1 cellular context compared by ENCODE assay signal in the genomic region with DNA sequence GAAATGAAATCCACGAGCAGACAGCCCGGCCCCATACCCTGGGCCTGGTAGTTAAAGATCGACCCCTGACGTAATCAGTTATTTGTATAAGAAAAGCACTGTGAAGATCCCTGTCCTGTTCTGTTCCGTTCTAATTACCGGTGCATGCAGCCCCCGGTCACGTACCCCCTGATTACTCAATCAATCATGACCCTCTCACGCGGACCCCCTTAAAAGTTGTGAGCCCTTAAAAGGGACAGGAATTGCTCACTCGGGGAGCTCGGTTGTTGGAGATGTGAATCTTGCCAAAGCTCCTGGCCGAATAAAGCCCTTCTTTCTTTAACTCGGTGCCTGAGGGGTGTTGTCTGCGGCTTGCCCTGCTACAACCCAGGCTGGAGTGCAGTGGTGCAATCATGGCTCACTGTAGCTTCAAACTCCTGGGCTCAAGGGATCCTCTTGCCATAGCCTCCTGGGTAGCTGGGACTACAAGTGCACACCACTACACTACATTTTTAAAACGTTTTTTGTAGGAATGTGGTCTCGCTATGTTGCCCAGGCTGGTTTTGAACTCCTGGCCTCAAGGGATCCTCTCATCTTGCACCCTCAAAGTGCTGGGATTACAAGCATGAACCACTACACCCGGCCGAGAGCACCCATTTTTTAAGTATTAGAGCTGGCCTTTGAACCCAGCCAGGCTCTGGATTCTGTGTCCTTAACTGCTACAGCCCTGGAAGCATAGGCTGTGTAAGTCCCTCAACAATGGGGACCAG.
TF ChIP-seq lines count a peak whose summit lies in the region.
"Not testable (repeated sequence)": the region's sequence is repeated elsewhere in the genome, so short reads cannot be mapped to it uniquely, and the experiment has no call there.

No MANE protein-coding gene starts in this region.

TF ChIP-seq in HepG2, 621 proteins besides CTCF, POLR2A, EP300 and RAD21 (continues in another document):
- TF ChIP-seq PHF21A (CRISPR knock-in tag; IDR thresholded peaks at IDR 0.05): peak; percentile 90
- peak; percentile 81 for TF ChIP-seq HDAC2 (CRISPR knock-in tag; IDR thresholded peaks at IDR 0.05)
- peak; percentile 50; the same call in 1 of the 2 replicates for TF ChIP-seq PITX1 (CRISPR knock-in tag; IDR thresholded peaks at IDR 0.05)
- peak; percentile 42 for TF ChIP-seq ZNF670 (CRISPR knock-in tag; IDR thresholded peaks at IDR 0.05; ENCODE audit: borderline replicate concordance)
- peak; percentile 67 for TF ChIP-seq ZNF350 (CRISPR knock-in tag; IDR thresholded peaks at IDR 0.05; ENCODE audit: borderline replicate concordance, low read depth)
- TF ChIP-seq, protein P1, sequence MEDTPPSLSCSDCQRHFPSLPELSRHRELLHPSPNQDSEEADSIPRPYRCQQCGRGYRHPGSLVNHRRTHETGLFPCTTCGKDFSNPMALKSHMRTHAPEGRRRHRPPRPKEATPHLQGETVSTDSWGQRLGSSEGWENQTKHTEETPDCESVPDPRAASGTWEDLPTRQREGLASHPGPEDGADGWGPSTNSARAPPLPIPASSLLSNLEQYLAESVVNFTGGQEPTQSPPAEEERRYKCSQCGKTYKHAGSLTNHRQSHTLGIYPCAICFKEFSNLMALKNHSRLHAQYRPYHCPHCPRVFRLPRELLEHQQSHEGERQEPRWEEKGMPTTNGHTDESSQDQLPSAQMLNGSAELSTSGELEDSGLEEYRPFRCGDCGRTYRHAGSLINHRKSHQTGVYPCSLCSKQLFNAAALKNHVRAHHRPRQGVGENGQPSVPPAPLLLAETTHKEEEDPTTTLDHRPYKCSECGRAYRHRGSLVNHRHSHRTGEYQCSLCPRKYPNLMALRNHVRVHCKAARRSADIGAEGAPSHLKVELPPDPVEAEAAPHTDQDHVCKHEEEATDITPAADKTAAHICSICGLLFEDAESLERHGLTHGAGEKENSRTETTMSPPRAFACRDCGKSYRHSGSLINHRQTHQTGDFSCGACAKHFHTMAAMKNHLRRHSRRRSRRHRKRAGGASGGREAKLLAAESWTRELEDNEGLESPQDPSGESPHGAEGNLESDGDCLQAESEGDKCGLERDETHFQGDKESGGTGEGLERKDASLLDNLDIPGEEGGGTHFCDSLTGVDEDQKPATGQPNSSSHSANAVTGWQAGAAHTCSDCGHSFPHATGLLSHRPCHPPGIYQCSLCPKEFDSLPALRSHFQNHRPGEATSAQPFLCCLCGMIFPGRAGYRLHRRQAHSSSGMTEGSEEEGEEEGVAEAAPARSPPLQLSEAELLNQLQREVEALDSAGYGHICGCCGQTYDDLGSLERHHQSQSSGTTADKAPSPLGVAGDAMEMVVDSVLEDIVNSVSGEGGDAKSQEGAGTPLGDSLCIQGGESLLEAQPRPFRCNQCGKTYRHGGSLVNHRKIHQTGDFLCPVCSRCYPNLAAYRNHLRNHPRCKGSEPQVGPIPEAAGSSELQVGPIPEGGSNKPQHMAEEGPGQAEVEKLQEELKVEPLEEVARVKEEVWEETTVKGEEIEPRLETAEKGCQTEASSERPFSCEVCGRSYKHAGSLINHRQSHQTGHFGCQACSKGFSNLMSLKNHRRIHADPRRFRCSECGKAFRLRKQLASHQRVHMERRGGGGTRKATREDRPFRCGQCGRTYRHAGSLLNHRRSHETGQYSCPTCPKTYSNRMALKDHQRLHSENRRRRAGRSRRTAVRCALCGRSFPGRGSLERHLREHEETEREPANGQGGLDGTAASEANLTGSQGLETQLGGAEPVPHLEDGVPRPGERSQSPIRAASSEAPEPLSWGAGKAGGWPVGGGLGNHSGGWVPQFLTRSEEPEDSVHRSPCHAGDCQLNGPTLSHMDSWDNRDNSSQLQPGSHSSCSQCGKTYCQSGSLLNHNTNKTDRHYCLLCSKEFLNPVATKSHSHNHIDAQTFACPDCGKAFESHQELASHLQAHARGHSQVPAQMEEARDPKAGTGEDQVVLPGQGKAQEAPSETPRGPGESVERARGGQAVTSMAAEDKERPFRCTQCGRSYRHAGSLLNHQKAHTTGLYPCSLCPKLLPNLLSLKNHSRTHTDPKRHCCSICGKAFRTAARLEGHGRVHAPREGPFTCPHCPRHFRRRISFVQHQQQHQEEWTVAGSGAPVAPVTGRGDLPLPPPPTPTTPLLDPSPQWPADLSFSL (CRISPR knock-in tag; IDR thresholded peaks at IDR 0.05): 0 out of 2 replicates have a peak, but pooled peaks have one; percentile 20
- 0 out of 2 replicates have a peak, but pooled peaks have one; percentile 16 for TF ChIP-seq ZNF230 (CRISPR knock-in tag; IDR thresholded peaks at IDR 0.05)
- 0 out of 2 replicates have a peak, but pooled peaks have one; percentile 12 for TF ChIP-seq ZBTB21 (CRISPR knock-in tag; IDR thresholded peaks at IDR 0.05)
- TF ChIP-seq KAT8 (CRISPR knock-in tag; IDR thresholded peaks at IDR 0.05): peak; percentile 61; the same call in 1 of the 2 replicates
- TF ChIP-seq ZC3H13 (CRISPR knock-in tag; IDR thresholded peaks at IDR 0.05): 0 out of 2 replicates have a peak, but pooled peaks have one; percentile 23
- TF ChIP-seq DPF2 (CRISPR knock-in tag; IDR thresholded peaks at IDR 0.05; ENCODE audit: borderline replicate concordance, low read depth): peak; percentile 77
- peak; percentile 50; the same call in 1 of the 2 replicates for TF ChIP-seq ATF1 (CRISPR knock-in tag; IDR thresholded peaks at IDR 0.05)
- peak; percentile 59; the same call in 1 of the 2 replicates for TF ChIP-seq KAT7 (CRISPR knock-in tag; IDR thresholded peaks at IDR 0.05; ENCODE audit: borderline replicate concordance)
- TF ChIP-seq ZNF580 (CRISPR knock-in tag; IDR thresholded peaks at IDR 0.05; ENCODE audit: borderline replicate concordance, low read depth): peak; percentile 48; the same call in 1 of the 2 replicates
- 0 out of 2 replicates have a peak, but pooled peaks have one; percentile 35 for TF ChIP-seq ZNF710 (CRISPR knock-in tag; IDR thresholded peaks at IDR 0.05; ENCODE audit: borderline replicate concordance)
- TF ChIP-seq ZNF598 (CRISPR knock-in tag; IDR thresholded peaks at IDR 0.05; ENCODE audit: borderline replicate concordance): 0 out of 2 replicates have a peak, but pooled peaks have one; percentile 49
- TF ChIP-seq ZNF276 (CRISPR knock-in tag; IDR thresholded peaks at IDR 0.05; ENCODE audit: low read depth): peak; percentile 93
- peak; percentile 89 for TF ChIP-seq SKIL (CRISPR knock-in tag; IDR thresholded peaks at IDR 0.05; ENCODE audit: borderline replicate concordance)
- TF ChIP-seq GATA4 (IDR thresholded peaks at IDR 0.05; ENCODE audit: borderline replicate concordance, low read depth): peak; percentile 76; the same call in 1 of the 2 replicates
- TF ChIP-seq ZBTB20 (CRISPR knock-in tag; IDR thresholded peaks at IDR 0.05; ENCODE audit: borderline replicate concordance, low read depth): peak; percentile 82; the same call in 1 of the 2 replicates
- peak; percentile 79 for TF ChIP-seq ZNF709 (CRISPR knock-in tag; IDR thresholded peaks at IDR 0.05)
- TF ChIP-seq STAG1 (CRISPR knock-in tag; IDR thresholded peaks at IDR 0.05): peak; percentile 3; the same call in 1 of the 2 replicates
- TF ChIP-seq, protein P2, sequence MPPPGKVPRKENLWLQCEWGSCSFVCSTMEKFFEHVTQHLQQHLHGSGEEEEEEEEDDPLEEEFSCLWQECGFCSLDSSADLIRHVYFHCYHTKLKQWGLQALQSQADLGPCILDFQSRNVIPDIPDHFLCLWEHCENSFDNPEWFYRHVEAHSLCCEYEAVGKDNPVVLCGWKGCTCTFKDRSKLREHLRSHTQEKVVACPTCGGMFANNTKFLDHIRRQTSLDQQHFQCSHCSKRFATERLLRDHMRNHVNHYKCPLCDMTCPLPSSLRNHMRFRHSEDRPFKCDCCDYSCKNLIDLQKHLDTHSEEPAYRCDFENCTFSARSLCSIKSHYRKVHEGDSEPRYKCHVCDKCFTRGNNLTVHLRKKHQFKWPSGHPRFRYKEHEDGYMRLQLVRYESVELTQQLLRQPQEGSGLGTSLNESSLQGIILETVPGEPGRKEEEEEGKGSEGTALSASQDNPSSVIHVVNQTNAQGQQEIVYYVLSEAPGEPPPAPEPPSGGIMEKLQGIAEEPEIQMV (CRISPR knock-in tag; IDR thresholded peaks at IDR 0.05; ENCODE audit: low read depth): peak; percentile 49; the same call in 1 of the 2 replicates
- TF ChIP-seq RARA (CRISPR knock-in tag; IDR thresholded peaks at IDR 0.05): peak; percentile 74
- peak; percentile 91 for TF ChIP-seq ZBTB7B (CRISPR knock-in tag; IDR thresholded peaks at IDR 0.05)
- TF ChIP-seq, protein P3, sequence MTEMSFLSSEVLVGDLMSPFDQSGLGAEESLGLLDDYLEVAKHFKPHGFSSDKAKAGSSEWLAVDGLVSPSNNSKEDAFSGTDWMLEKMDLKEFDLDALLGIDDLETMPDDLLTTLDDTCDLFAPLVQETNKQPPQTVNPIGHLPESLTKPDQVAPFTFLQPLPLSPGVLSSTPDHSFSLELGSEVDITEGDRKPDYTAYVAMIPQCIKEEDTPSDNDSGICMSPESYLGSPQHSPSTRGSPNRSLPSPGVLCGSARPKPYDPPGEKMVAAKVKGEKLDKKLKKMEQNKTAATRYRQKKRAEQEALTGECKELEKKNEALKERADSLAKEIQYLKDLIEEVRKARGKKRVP (CRISPR knock-in tag; IDR thresholded peaks at IDR 0.05): peak in 1 of 2 experiments; percentile 47; a peak in 1 of 4 replicates
- peak; percentile 60; the same call in 1 of the 2 replicates for TF ChIP-seq RCOR2 (CRISPR knock-in tag; IDR thresholded peaks at IDR 0.05)
- peak; percentile 85 for TF ChIP-seq ZNF160 (CRISPR knock-in tag; IDR thresholded peaks at IDR 0.05)
- TF ChIP-seq SP4 (CRISPR knock-in tag; IDR thresholded peaks at IDR 0.05): 0 out of 2 replicates have a peak, but pooled peaks have one; percentile 47
- peak; percentile 84 for TF ChIP-seq ZBTB7A (CRISPR knock-in tag; IDR thresholded peaks at IDR 0.05)
- TF ChIP-seq FOXA1 (IDR thresholded peaks at IDR 0.05); CREM (CRISPR knock-in tag; IDR thresholded peaks at IDR 0.05): not testable (repeated sequence)
- TF ChIP-seq FOXA1 (CRISPR knock-in tag; IDR thresholded peaks at IDR 0.05): peak; percentile 30; the same call in 1 of the 2 replicates
- 0 out of 2 replicates have a peak, but pooled peaks have one; percentile 47 for TF ChIP-seq ZNF839 (CRISPR knock-in tag; IDR thresholded peaks at IDR 0.05; ENCODE audit: borderline replicate concordance)
- TF ChIP-seq NR2F6 (IDR thresholded peaks at IDR 0.05): peak; percentile 48
- TF ChIP-seq NR2F6 (CRISPR knock-in tag; IDR thresholded peaks at IDR 0.05): peak; percentile 62
- TF ChIP-seq, protein P4, sequence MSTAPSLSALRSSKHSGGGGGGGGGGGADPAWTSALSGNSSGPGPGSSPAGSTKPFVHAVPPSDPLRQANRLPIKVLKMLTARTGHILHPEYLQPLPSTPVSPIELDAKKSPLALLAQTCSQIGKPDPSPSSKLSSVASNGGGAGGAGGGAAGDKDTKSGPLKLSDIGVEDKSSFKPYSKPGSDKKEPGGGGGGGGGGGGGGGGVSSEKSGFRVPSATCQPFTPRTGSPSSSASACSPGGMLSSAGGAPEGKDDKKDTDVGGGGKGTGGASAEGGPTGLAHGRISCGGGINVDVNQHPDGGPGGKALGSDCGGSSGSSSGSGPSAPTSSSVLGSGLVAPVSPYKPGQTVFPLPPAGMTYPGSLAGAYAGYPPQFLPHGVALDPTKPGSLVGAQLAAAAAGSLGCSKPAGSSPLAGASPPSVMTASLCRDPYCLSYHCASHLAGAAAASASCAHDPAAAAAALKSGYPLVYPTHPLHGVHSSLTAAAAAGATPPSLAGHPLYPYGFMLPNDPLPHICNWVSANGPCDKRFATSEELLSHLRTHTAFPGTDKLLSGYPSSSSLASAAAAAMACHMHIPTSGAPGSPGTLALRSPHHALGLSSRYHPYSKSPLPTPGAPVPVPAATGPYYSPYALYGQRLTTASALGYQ (CRISPR knock-in tag; IDR thresholded peaks at IDR 0.05): peak; percentile 37; the same call in 1 of the 2 replicates
- peak; percentile 76 for TF ChIP-seq CREM (IDR thresholded peaks at IDR 0.05)
- TF ChIP-seq ZMYM4 (CRISPR knock-in tag; IDR thresholded peaks at IDR 0.05): peak; percentile 35
- peak; percentile 40 for TF ChIP-seq THAP11 (CRISPR knock-in tag; IDR thresholded peaks at IDR 0.05)
- TF ChIP-seq ZNF629 (CRISPR knock-in tag; conservative IDR thresholded peaks at IDR 0.05): peak; percentile 33; the same call in 1 of the 2 replicates
- TF ChIP-seq ELF4 (CRISPR knock-in tag; IDR thresholded peaks at IDR 0.05; ENCODE audit: borderline replicate concordance): peak; percentile 73; the same call in 1 of the 2 replicates
- TF ChIP-seq GATAD2A (CRISPR knock-in tag; IDR thresholded peaks at IDR 0.05): peak; percentile 71
